30 cellular contexts compared by ENCODE assay signal in genomic region chr7:98180751-98181150, GRCh38. TPM values are rescaled to one million over a fixed set of nuclear protein-coding genes. Genes with fewer than 3 reads are reported as not detected.
DNase-seq lines count a peak whose midpoint lies in the region; ATAC-seq, FAIRE-seq and TF ChIP-seq lines count a peak whose summit lies in the region.
"Had no signal": no experiment of that assay in that cellular context is flagged by ENCODE, and none has a peak within 500 bp of the region (broad histone marks: within the 10 kb centered on the region; RNA-seq: fewer than 3 reads in every experiment).

No MANE protein-coding gene starts in this region.

- peaks cover 0 to under 1% of the 10 kb centered on the region in 2 experiments; a peak in 1 of 5 replicates for H3K4me1 ChIP-seq in K562 (replicated peaks in 1 of 2; ENCODE audit: control insufficient read depth in 2 of 2, insufficient read depth in 2 of 2, low read length in 2 of 2)
- H3K4me1 ChIP-seq in body of pancreas, result peaks cover 53% of the 10 kb centered on the region
- peaks cover 28 to 32% (median 30%) of the 10 kb centered on the region in 3 donors for H3K4me1 ChIP-seq in pancreas
- H3K4me1 ChIP-seq: BE2C, BLaER1 had no signal

- H3K27ac ChIP-seq in K562 (ENCODE audit: extremely low read depth, low read depth, low read length), result no peak overlapping the region
- peak overlapping the region in 3 of 4 donors; percentile 30 to 92 (median 44) for H3K27ac ChIP-seq in body of pancreas
- H3K27ac ChIP-seq in pancreas, result peak overlapping the region in 3 of 4 donors; percentile 19 to 78 (median 55)
- H3K27ac ChIP-seq: BLaER1 had no signal

- H3K27me3 ChIP-seq in K562 (ENCODE audit: control insufficient read depth in 2 of 2, insufficient read depth in 2 of 2, low read length in 2 of 2) (no peaks in the 10 kb centered on the region), body of pancreas (no peaks in the 10 kb centered on the region), pancreas (no peaks in the 10 kb centered on the region)
- H3K27me3 ChIP-seq: BE2C, BLaER1 had no signal

- CTCF ChIA-PET in K562 (lab: Yijun Ruan, JAX; ENCODE audit: low intra/inter-chr PET ratio), result no interaction called here

- H3K9me3 ChIP-seq in K562 (replicated peaks; ENCODE audit: control insufficient read depth, insufficient read depth, low read depth, low read length), result no peaks in the 10 kb centered on the region
- no peaks in the 10 kb centered on the region for H3K9me3 ChIP-seq in body of pancreas
- no peaks in the 10 kb centered on the region for H3K9me3 ChIP-seq in pancreas
- H3K9me3 ChIP-seq: BE2C, BLaER1 had no signal

- H2AFZ ChIP-seq in K562 (ENCODE audit: low read depth, low read length), result no peak overlapping the region

- no peak for FAIRE-seq in K562 (lab: Jason Lieb, UNC)
- FAIRE-seq in pancreas (lab: Jason Lieb, UNC), result no peak
- FAIRE-seq: A204.1, GM12878, GM12892, GM18507 had no signal

- peaks cover 16% of the 10 kb centered on the region; the same call in 2 of the 3 replicates for H3K36me3 ChIP-seq in K562 (ENCODE audit: control insufficient read depth, insufficient read depth, low read length)
- H3K36me3 ChIP-seq in body of pancreas (replicated peaks in 1 of 2; ENCODE audit: insufficient read depth in 1 of 2, low read depth in 2 of 2), result no peaks in the 10 kb centered on the region
- no peaks in the 10 kb centered on the region for H3K36me3 ChIP-seq in pancreas
- H3K36me3 ChIP-seq: BE2C had no signal

- H3K4me3 ChIP-seq in K562, result no peak overlapping the region
- no peak overlapping the region for H3K4me3 ChIP-seq in body of pancreas
- no peak overlapping the region for H3K4me3 ChIP-seq in pancreas
- H3K4me3 ChIP-seq: BLaER1, GM12878 had no signal

- no peaks in the 10 kb centered on the region for H4K20me1 ChIP-seq in K562 (replicated peaks; ENCODE audit: control insufficient read depth, insufficient read depth, low read length)
- H4K20me1 ChIP-seq: BLaER1 had no signal

- ATAC-seq in K562, result peak; percentile 36; the same call in 1 of the 3 replicates
- no peak for ATAC-seq in body of pancreas
- ATAC-seq in pancreas, result no peak
- no peak for ATAC-seq in HG03432 (IDR thresholded peaks at IDR 0.05; ENCODE audit: unreplicated experiment)
- ATAC-seq in GM21717 (IDR thresholded peaks at IDR 0.05; ENCODE audit: unreplicated experiment), result no peak
- ATAC-seq in HG03025 (IDR thresholded peaks at IDR 0.05; ENCODE audit: low FRiP score, unreplicated experiment), result no peak
- ATAC-seq: GM12878 had no signal

- no peak overlapping the region for H3K4me2 ChIP-seq in K562 (ENCODE audit: insufficient read depth, low read length)
- H3K4me2 ChIP-seq: BLaER1 had no signal

- DNase-seq in K562 (ENCODE audit: extremely low read depth in 1 of 4, low spot score in 3 of 4) (no peak), body of pancreas (no peak), pancreas (no peak)
- DNase-seq: 8988T; ACHN; BE2C; C1 segment of cervical spinal cord; CD4-positive, alpha-beta memory T cell; CD4-positive, CD25-positive, alpha-beta regulatory T cell; CD8-positive, alpha-beta memory T cell; COR-L47; DMS 273 treated with DMSO at 0.1 percent for 48 hours; DMS153; DMS53; DMS79; DND-41; EL; GDM1 had no signal

- no peak for TF ChIP-seq CTCF in K562 (IDR thresholded peaks at IDR 0.05 in 2 of 3, conservative IDR thresholded peaks at IDR 0.05 in 1 of 3; ENCODE audit: insufficient read depth in 2 of 3, low read depth in 1 of 3, low read length in 3 of 3)
- no peak for TF ChIP-seq CTCF in body of pancreas (IDR thresholded peaks at IDR 0.05)
- TF ChIP-seq CTCF in pancreas (IDR thresholded peaks at IDR 0.05), result no peak

- H3K79me2 ChIP-seq in K562 (ENCODE audit: control insufficient read depth, insufficient read depth, low read length), result no peaks in the 10 kb centered on the region

- TF ChIP-seq POLR2A in K562 (conservative IDR thresholded peaks at IDR 0.05), result no peak
- TF ChIP-seq POLR2A in body of pancreas (IDR thresholded peaks at IDR 0.05), result no peak

- POLR2A ChIA-PET in K562 (lab: Yijun Ruan, JAX), result interaction anchor here (0.6 kb wide), 1 partner anchor 10 kb away, joined by 3 read pairs; no protein-coding TSS in a partner anchor

- no peak for TF ChIP-seq RAD21 in K562 (CRISPR knock-in tag; conservative IDR thresholded peaks at IDR 0.05 in 1 of 2, IDR thresholded peaks at IDR 0.05 in 1 of 2)

- no peaks in the 10 kb centered on the region for H3K9me1 ChIP-seq in K562 (ENCODE audit: control insufficient read depth, insufficient read depth, low read length)

- H3K9ac ChIP-seq in K562 (ENCODE audit: insufficient read depth in 1 of 2, low read depth in 2 of 2, low read length in 2 of 2), result no peak overlapping the region
- H3K9ac ChIP-seq: BLaER1 had no signal

- 33% methylated on average over 8 of the region's 8 CpGs for WGBS in K562 (ENCODE audit: insufficient coverage, low coverage, missing lambda C conversion rate)
- WGBS in body of pancreas, 2 donors, result 32 to 42% methylated on average over 8 of the region's 8 CpGs
- 31 to 50% methylated on average over 8 of the region's 8 CpGs for WGBS in pancreas, 2 donors

- no TSS peak for BruUV-seq in K562 (replicated peaks; lab: Mats Ljungman, UMichigan)

- intact Hi-C loops in K562 (cut with micrococcal nuclease), result no loop called here
- intact Hi-C loops in body of pancreas (cut with DNase I), result no loop called here
- intact Hi-C loops in pancreas (cut with DNase I), result no loop called here

- in situ Hi-C loops in K562 (cut with MboI), result no loop called here

- TF ChIP-seq EP300 in K562 (IDR thresholded peaks at IDR 0.05; ENCODE audit: low read length), result no peak

TF ChIP-seq in K562, 482 proteins besides CTCF, POLR2A, EP300 and RAD21:
- TF ChIP-seq RBM25 (IDR thresholded peaks at IDR 0.05; ENCODE audit: low read depth, low read length, severe bottlenecking) (no peak), GABPA (tag; conservative IDR thresholded peaks at IDR 0.05; ENCODE audit: low read depth) (0 out of 2 replicates have a peak, but pooled peaks have one; percentile 14)

RNA-seq across cellular contexts. Expression of gene BHLHA15, which starts 30.5 kb away (rescaled TPM):
- total RNA-seq in K562 (2011; cell fraction: chromatin; rRNA removed; ENCODE audit: low replicate concordance), result not detected in 2 replicates
- total RNA-seq in K562 (2011; cell fraction: nucleolus; rRNA removed), result 1.2 and 1.5 TPM in 2 replicates
- not detected in 2 replicates for total RNA-seq in K562 (2011; cell fraction: nucleoplasm; rRNA removed)
- 1.8 and 3.7 TPM in 2 replicates for total RNA-seq in K562 (2014; rRNA removed)
- not detected in 2 replicates for total RNA-seq in K562 (2014; rRNA removed; fragmentation: Illumina TruSeq; extraction: Trizol)
- total RNA-seq in K562 (2015; rRNA removed; fragmentation: Illumina TruSeq; extraction: Trizol), result 0.38 TPM in 1 of 2 replicates, not detected in the other
- total RNA-seq in K562 (2021), result 2.0 and 2.4 TPM in 2 replicates
- 0.12 and 0.31 TPM in 2 replicates for polyA plus RNA-seq in K562 (2011; rRNA removed)
- 0.28 and 1.7 TPM in 2 replicates for polyA plus RNA-seq in K562 (2011; cell fraction: cytosol; rRNA removed)
- polyA plus RNA-seq in K562 (2011; cell fraction: nucleus; rRNA removed), result 0.21 and 0.64 TPM in 2 replicates
- polyA plus RNA-seq in K562 (2012), result 0.87 and 1.5 TPM in 2 replicates
- 0.22 TPM in 1 of 2 replicates, not detected in the other for polyA plus RNA-seq in K562 (2014; fragmentation: Illumina TruSeq; extraction: Trizol)
- polyA plus RNA-seq in K562 (2014; fragmentation: Nextera tagmentation; extraction: Ambion mirVana), result not detected
- 1.1 and 2.4 TPM in 2 replicates for polyA plus RNA-seq in K562 (2014; rRNA removed)
- not detected in 2 replicates for polyA minus RNA-seq in K562 (2011; rRNA and poly(A)+ RNA removed)
- not detected in 2 replicates for polyA minus RNA-seq in K562 (2011; cell fraction: cytosol; rRNA and poly(A)+ RNA removed)
- 0.89 and 1.3 TPM in 2 replicates for polyA minus RNA-seq in K562 (2011; cell fraction: nucleus; rRNA and poly(A)+ RNA removed)
- total RNA-seq in body of pancreas, result 100 to 1,000 TPM; 247 to 584 TPM
- total RNA-seq in pancreas, result 100 to 1,000 TPM in 4 of 6 donors, 10 to 100 TPM in 2; 70.9 to 405 (median 172) TPM
- 10 to 100 TPM; 32.5 to 98.0 TPM for polyA plus RNA-seq in pancreas
- total RNA-seq: CD4-positive, alpha-beta memory T cell; CD4-positive, CD25-positive, alpha-beta regulatory T cell; CD8-positive, alpha-beta memory T cell; Daoy; G401 had no signal
- polyA plus RNA-seq: AG04450; CD14-positive monocyte; CD4-positive, alpha-beta memory T cell; CD4-positive, CD25-positive, alpha-beta regulatory T cell; CD8-positive, alpha-beta memory T cell had no signal

Comparison
In these comparisons a context has a peak if more than half of its experiments do, and no peak if none do; other contexts are left out.
1. RNA of gene BHLHA15, which starts 30.5 kb away (total RNA-seq): 247 to 584 TPM in body of pancreas and 70.9 to 405 TPM in pancreas; 0.38 to 3.7 TPM in K562; every median in the first group is over 10 times any median in the second.